8 cellular contexts compared by ENCODE assay signal in genomic region chr7:28389504-28390385, GRCh38. TPM values are rescaled to one million over a fixed set of nuclear protein-coding genes. Genes with fewer than 3 reads are reported as not detected.
DNase-seq lines count a peak whose midpoint lies in the region; ATAC-seq and TF ChIP-seq lines count a peak whose summit lies in the region.

No MANE protein-coding gene starts in this region.

- no peaks in the 10 kb centered on the region for H3K9me3 ChIP-seq in esophagus muscularis mucosa

- TF ChIP-seq CTCF in esophagus muscularis mucosa (IDR thresholded peaks at IDR 0.05) (peak; percentile 68 to 91 (median 86)), nephron (IDR thresholded peaks at IDR 0.05; ENCODE audit: unreplicated experiment in 3 of 3) (peak; percentile 79 to 90 (median 83))

- no peak for ATAC-seq in activated CD4-positive, alpha-beta T cell treated with anti-CD3 and anti-CD28 coated beads for 36 hours

- H3K27ac Mint-ChIP-seq in nephron = peak overlapping the region; percentile 61 to 86 (median 78)
- no peak overlapping the region for H3K27ac Mint-ChIP-seq in activated CD4-positive, alpha-beta T cell treated with anti-CD3 and anti-CD28 coated beads for 36 hours

- peaks cover 2% of the 10 kb centered on the region for H3K9me3 Mint-ChIP-seq in nephron
- no peaks in the 10 kb centered on the region for H3K9me3 Mint-ChIP-seq in activated CD4-positive, alpha-beta T cell treated with anti-CD3 and anti-CD28 coated beads for 36 hours (ENCODE audit: low read depth)

- H3K36me3 Mint-ChIP-seq in nephron (ENCODE audit: low read depth) = no peaks in the 10 kb centered on the region
- no peaks in the 10 kb centered on the region for H3K36me3 Mint-ChIP-seq in activated CD4-positive, alpha-beta T cell treated with anti-CD3 and anti-CD28 coated beads for 36 hours (ENCODE audit: low read depth)

- H3K27ac ChIP-seq in esophagus muscularis mucosa (replicated peaks in 1 of 4) = peak overlapping the region in 3 of 4 donors; percentile 17 to 60 (median 59)

- peaks cover 0 to 12% (median 12%) of the 10 kb centered on the region in 4 donors for H3K4me1 ChIP-seq in esophagus muscularis mucosa

- WGBS in esophagus muscularis mucosa = 9% methylated on average over 14 of the region's 14 CpGs

- POLR2A ChIA-PET in activated CD4-positive, alpha-beta T cell treated with anti-CD3 and anti-CD28 coated beads for 36 hours (lab: Charles Lee) = no interaction called here

- H3K36me3 ChIP-seq in esophagus muscularis mucosa = no peaks in the 10 kb centered on the region

- no peaks in the 10 kb centered on the region for H3K27me3 ChIP-seq in esophagus muscularis mucosa

- intact Hi-C loops in esophagus muscularis mucosa (cut with DNase I) = loop anchor here (2.0 to 10.0 kb wide), 3 partner anchors 155 to 465 kb away; no protein-coding TSS in a partner anchor
- intact Hi-C loops in activated CD4-positive, alpha-beta T cell treated with anti-CD3 and anti-CD28 coated beads for 36 hours (cut with DNase I, micrococcal nuclease) = loop anchor here (1.0 to 5.0 kb wide), 3 partner anchors 92 to 465 kb away; no protein-coding TSS in a partner anchor

- CTCF ChIA-PET in activated CD4-positive, alpha-beta T cell treated with anti-CD3 and anti-CD28 coated beads for 36 hours (lab: Charles Lee) = interaction anchor here (0.7 to 1.5 kb wide), 8 partner anchors 9 to 717 kb away, joined by 3 to 5 read pairs (median 4); no protein-coding TSS in a partner anchor

- no peak for TF ChIP-seq POLR2A in esophagus muscularis mucosa (IDR thresholded peaks at IDR 0.05; ENCODE audit: low read depth)

- H3K4me3 Mint-ChIP-seq in nephron = peak overlapping the region; percentile 66 to 79 (median 78)
- H3K4me3 Mint-ChIP-seq in activated CD4-positive, alpha-beta T cell treated with anti-CD3 and anti-CD28 coated beads for 36 hours = no peak overlapping the region

- H3K4me1 Mint-ChIP-seq in nephron = peaks cover 26% of the 10 kb centered on the region
- H3K4me1 Mint-ChIP-seq in activated CD4-positive, alpha-beta T cell treated with anti-CD3 and anti-CD28 coated beads for 36 hours = no peaks in the 10 kb centered on the region

- peak overlapping the region; percentile 46 to 52 (median 50) for H3K4me3 ChIP-seq in esophagus muscularis mucosa

- no peaks in the 10 kb centered on the region for H3K27me3 Mint-ChIP-seq in nephron (ENCODE audit: low read depth)
- H3K27me3 Mint-ChIP-seq in activated CD4-positive, alpha-beta T cell treated with anti-CD3 and anti-CD28 coated beads for 36 hours = peaks cover 35% of the 10 kb centered on the region

- DNase-seq in EH (ENCODE audit: low read depth) (peak; percentile 67), M059J (ENCODE audit: low read depth) (peak; percentile 62), RPMI8226 (peak; percentile 64), esophagus muscularis mucosa (ENCODE audit: extremely low spot score) (peak; percentile 57), activated T-cell treated with anti-CD3 and anti-CD28 coated beads for 4 hours (no peak)
- DNase-seq in activated CD4-positive, alpha-beta T cell treated with anti-CD3 and anti-CD28 coated beads for 36 hours = no peak
- no peak for DNase-seq in activated naive CD4-positive, alpha-beta T cell treated with anti-CD3 and anti-CD28 coated beads, Interleukin-2, amount 50 U/mL, for 16 hours

- TF ChIP-seq EP300 in esophagus muscularis mucosa (IDR thresholded peaks at IDR 0.05) = no peak

RNA-seq across cellular contexts. Expression of gene CREB5, which starts 22.6 kb away (rescaled TPM):
- total RNA-seq in M059J (2014; rRNA removed; shearing (Covaris generic)) = 4.2 and 10.5 TPM in 2 replicates
- total RNA-seq in esophagus muscularis mucosa = 10 to 100 TPM in 2 of 4 donors, 1 to 10 TPM in 2; 6.6 to 18.6 (median 12.6) TPM
- under 1 TPM; 0.50 to 0.61 TPM for total RNA-seq in activated CD4-positive, alpha-beta T cell treated with anti-CD3 and anti-CD28 coated beads for 36 hours

Comparison
In these comparisons a context has a peak if more than half of its experiments do, and no peak if none do; other contexts are left out.
1. DNase-seq: peak in EH (single experiment), M059J (single experiment), RPMI8226 (single experiment) and esophagus muscularis mucosa (single experiment); none in activated CD4-positive, alpha-beta T cell treated with anti-CD3 and anti-CD28 coated beads for 36 hours (single experiment), activated T-cell treated with anti-CD3 and anti-CD28 coated beads for 4 hours (single experiment) and activated naive CD4-positive, alpha-beta T cell treated with anti-CD3 and anti-CD28 coated beads, Interleukin-2, amount 50 U/mL, for 16 hours (single experiment).